In genomic region chr17:82848022-82848592, GRCh38 we compare ENCODE assay signal across 9 cellular contexts. TPM values are rescaled to one million over a fixed set of nuclear protein-coding genes. Genes with fewer than 3 reads are reported as not detected.
DNase-seq lines count a peak whose midpoint lies in the region; ATAC-seq and TF ChIP-seq lines count a peak whose summit lies in the region.
"Had no signal": no experiment of that assay in that cellular context is flagged by ENCODE, and none has a peak within 500 bp of the region (broad histone marks: within the 10 kb centered on the region; RNA-seq: fewer than 3 reads in every experiment).

No MANE protein-coding gene starts in this region.

- H3K4me1 Mint-ChIP-seq in activated T-helper 17 cell treated with anti-CD3 and anti-CD28 coated beads, Interleukin-2, amount 50 U/mL, for 72 hours, result peaks cover 12% of the 10 kb centered on the region

- H3K4me3 Mint-ChIP-seq in activated T-helper 17 cell treated with anti-CD3 and anti-CD28 coated beads, Interleukin-2, amount 50 U/mL, for 72 hours, result peak overlapping the region; percentile 22
- H3K4me3 Mint-ChIP-seq: activated B cell treated with CpG ODN at 0.5 μM for 24 hours had no signal

- H3K36me3 Mint-ChIP-seq in activated T-helper 17 cell treated with anti-CD3 and anti-CD28 coated beads, Interleukin-2, amount 50 U/mL, for 72 hours (ENCODE audit: low read depth), result no peaks in the 10 kb centered on the region

- H3K9me3 Mint-ChIP-seq in activated T-helper 17 cell treated with anti-CD3 and anti-CD28 coated beads, Interleukin-2, amount 50 U/mL, for 72 hours, result no peaks in the 10 kb centered on the region
- H3K9me3 Mint-ChIP-seq: activated B cell treated with CpG ODN at 0.5 μM for 24 hours had no signal

- peak; percentile 63 for DNase-seq in LoVo (ENCODE audit: low spot score)
- DNase-seq in foreskin fibroblast, result peak; percentile 37 to 52
- peak; percentile 28 for DNase-seq in stimulated activated CD4-positive, alpha-beta T cell treated with anti-CD3 and anti-CD28 coated beads, Interleukin-4, amount 100 ng/mL, for 1 hour
- no peak for DNase-seq in UCSD-AML1 (lab: John Stamatoyannopoulos, UW; ENCODE audit: unreplicated experiment)
- no peak for DNase-seq in nucleus accumbens (lab: John Stamatoyannopoulos, UW)
- DNase-seq in iPS-NIHi7 (ENCODE audit: extremely low spot score), result no peak
- no peak for DNase-seq in RKO (ENCODE audit: low spot score)
- DNase-seq: activated B cell treated with CpG ODN at 0.5 μM for 24 hours had no signal

- peak; percentile 78 for ATAC-seq in activated T-helper 17 cell treated with anti-CD3 and anti-CD28 coated beads, Interleukin-2, amount 50 U/mL, for 72 hours (replicated peaks)

- TF ChIP-seq CTCF in foreskin fibroblast (IDR thresholded peaks at IDR 0.05; ENCODE audit: low read depth, low read length), result no peak

- H3K27me3 Mint-ChIP-seq in activated T-helper 17 cell treated with anti-CD3 and anti-CD28 coated beads, Interleukin-2, amount 50 U/mL, for 72 hours, result no peaks in the 10 kb centered on the region
- H3K27me3 Mint-ChIP-seq: activated B cell treated with CpG ODN at 0.5 μM for 24 hours had no signal

- no peak overlapping the region for H3K27ac Mint-ChIP-seq in activated T-helper 17 cell treated with anti-CD3 and anti-CD28 coated beads, Interleukin-2, amount 50 U/mL, for 72 hours
- H3K27ac Mint-ChIP-seq: activated B cell treated with CpG ODN at 0.5 μM for 24 hours had no signal

- peak overlapping the region in 1 of 2 donors; percentile 26 for H3K4me3 ChIP-seq in foreskin fibroblast (ENCODE audit: low read depth in 1 of 2, low read length in 2 of 2)

RNA-seq across cellular contexts. Expression of gene ZNF750, which starts 8.3 kb away (rescaled TPM):
- total RNA-seq in activated T-helper 17 cell treated with anti-CD3 and anti-CD28 coated beads, Interleukin-2, amount 50 U/mL, for 72 hours, result not detected
- total RNA-seq: activated B cell treated with CpG ODN at 0.5 μM for 24 hours had no signal

Comparison
In these comparisons a context has a peak if more than half of its experiments do, and no peak if none do; other contexts are left out.
1. DNase-seq: peak in LoVo (single experiment), foreskin fibroblast (2 of 2) and stimulated activated CD4-positive, alpha-beta T cell treated with anti-CD3 and anti-CD28 coated beads, Interleukin-4, amount 100 ng/mL, for 1 hour (single experiment); none in UCSD-AML1 (single experiment), nucleus accumbens (0 of 56), iPS-NIHi7 (single experiment) and RKO (single experiment).